ENCODE assay signal across 34 cellular contexts in the genomic region with DNA sequence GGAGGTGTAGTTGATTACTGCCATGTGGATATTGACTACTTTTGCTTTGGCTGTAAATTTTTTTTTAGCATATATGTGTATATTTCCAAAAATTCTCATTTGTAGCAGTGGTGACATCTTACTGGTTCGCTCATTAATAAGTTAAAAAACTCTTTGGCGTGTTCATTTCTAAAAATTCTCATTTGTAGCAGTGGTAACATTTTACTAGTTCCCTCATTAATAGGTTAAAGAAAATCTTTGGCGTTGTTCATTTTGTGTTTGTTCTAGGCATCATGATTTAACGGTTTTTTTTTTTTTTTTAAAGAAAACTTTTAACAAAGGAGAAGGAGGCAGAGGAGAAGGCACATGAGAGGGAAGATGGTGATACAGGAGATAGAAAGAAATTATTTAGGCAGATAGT. TPM values are rescaled to one million over a fixed set of nuclear protein-coding genes. Genes with fewer than 3 reads are reported as not detected.
"Had no signal": no experiment of that assay in that cellular context is flagged by ENCODE, and none has a peak within 500 bp of the region (broad histone marks: within the 10 kb centered on the region; RNA-seq: fewer than 3 reads in every experiment).

No MANE protein-coding gene starts in this region.

- H3K27ac Mint-ChIP-seq: activated CD4-positive, alpha-beta memory T cell treated with anti-CD3 and anti-CD28 coated beads, Interleukin-2, amount 10 ng/mL, durations not matched to agents 7 days and 5 days; activated CD4-positive, alpha-beta T cell treated with anti-CD3 and anti-CD28 coated beads for 36 hours; activated CD4-positive, alpha-beta T cell treated with anti-CD3 and anti-CD28 coated beads, Interleukin-2, amount 10 ng/mL, durations not matched to agents 24 days and 14 days; activated naive CD4-positive, alpha-beta T cell treated with anti-CD3 and anti-CD28 coated beads, Interleukin-2, amount 10 ng/mL, durations not matched to agents 7 days and 5 days; activated naive CD4-positive, alpha-beta T cell treated with anti-CD3 and anti-CD28 coated beads, Interleukin-2, amount 50 U/mL, for 72 hours; activated naive CD8-positive, alpha-beta T cell treated with anti-CD3 and anti-CD28 coated beads, Interleukin-2, amount 10 ng/mL, durations not matched to agents 7 days and 5 days; activated T-cell treated with anti-CD3 and anti-CD28 coated beads, Interleukin-2, amount 50 U/mL, for 24 hours; activated T-cell treated with anti-CD3 and anti-CD28 coated beads, Interleukin-2, amount 50 U/mL, for 72 hours; brain; T-helper 17 cell; T-helper 2 cell treated with Interferon-gamma antibody and Interleukin-4, amounts not matched to agents 5 μg/mL and 100 μg/mL, for 36 hours had no signal

- H3K36me3 Mint-ChIP-seq: activated naive CD4-positive, alpha-beta T cell treated with anti-CD3 and anti-CD28 coated beads, Interleukin-2, amount 10 ng/mL, durations not matched to agents 7 days and 5 days; activated naive CD4-positive, alpha-beta T cell treated with anti-CD3 and anti-CD28 coated beads, Interleukin-2, amount 50 U/mL, for 72 hours; activated naive CD8-positive, alpha-beta T cell treated with anti-CD3 and anti-CD28 coated beads, Interleukin-2, amount 10 ng/mL, durations not matched to agents 7 days and 5 days; brain had no signal

- H3K27me3 ChIP-seq: ascending aorta, breast epithelium, cardiac muscle cell, colonic mucosa, esophagus squamous epithelium, gastroesophageal sphincter had no signal

- H3K27me3 Mint-ChIP-seq: activated CD4-positive, alpha-beta memory T cell treated with anti-CD3 and anti-CD28 coated beads, Interleukin-2, amount 10 ng/mL, durations not matched to agents 7 days and 5 days; activated CD4-positive, alpha-beta T cell treated with anti-CD3 and anti-CD28 coated beads, Interleukin-2, amount 10 ng/mL, durations not matched to agents 24 days and 14 days; activated naive CD4-positive, alpha-beta T cell treated with anti-CD3 and anti-CD28 coated beads, Interleukin-2, amount 10 ng/mL, durations not matched to agents 7 days and 5 days; activated naive CD8-positive, alpha-beta T cell treated with anti-CD3 and anti-CD28 coated beads, Interleukin-2, amount 10 ng/mL, durations not matched to agents 7 days and 5 days; activated T-cell treated with anti-CD3 and anti-CD28 coated beads, Interleukin-2, amount 50 U/mL, for 24 hours had no signal

- H3K9me3 Mint-ChIP-seq: activated naive CD8-positive, alpha-beta T cell treated with anti-CD3 and anti-CD28 coated beads, Interleukin-2, amount 10 ng/mL, durations not matched to agents 7 days and 5 days; brain; T-helper 2 cell treated with Interferon-gamma antibody and Interleukin-4, amounts not matched to agents 5 μg/mL and 100 μg/mL, for 36 hours had no signal

- H3K36me3 ChIP-seq: ascending aorta, breast epithelium, cardiac muscle cell, colonic mucosa, esophagus squamous epithelium, gastroesophageal sphincter, WERI-Rb-1 had no signal

- ATAC-seq: activated CD4-positive, alpha-beta T cell treated with anti-CD3 and anti-CD28 coated beads for 36 hours; activated naive CD4-positive, alpha-beta T cell treated with anti-CD3 and anti-CD28 coated beads, Interleukin-2, amount 50 U/mL, for 72 hours; activated T-cell treated with anti-CD3 and anti-CD28 coated beads, Interleukin-2, amount 50 U/mL, for 72 hours; gastroesophageal sphincter; T-helper 17 cell had no signal

- H3K4me3 Mint-ChIP-seq: activated CD4-positive, alpha-beta memory T cell treated with anti-CD3 and anti-CD28 coated beads, Interleukin-2, amount 10 ng/mL, durations not matched to agents 7 days and 5 days; activated CD4-positive, alpha-beta T cell treated with anti-CD3 and anti-CD28 coated beads for 36 hours; activated CD4-positive, alpha-beta T cell treated with anti-CD3 and anti-CD28 coated beads, Interleukin-2, amount 10 ng/mL, durations not matched to agents 24 days and 14 days; activated naive CD4-positive, alpha-beta T cell treated with anti-CD3 and anti-CD28 coated beads, Interleukin-2, amount 10 ng/mL, durations not matched to agents 7 days and 5 days; activated naive CD8-positive, alpha-beta T cell treated with anti-CD3 and anti-CD28 coated beads, Interleukin-2, amount 10 ng/mL, durations not matched to agents 7 days and 5 days; activated T-cell treated with anti-CD3 and anti-CD28 coated beads, Interleukin-2, amount 50 U/mL, for 24 hours; activated T-cell treated with anti-CD3 and anti-CD28 coated beads, Interleukin-2, amount 50 U/mL, for 72 hours; brain; T-helper 17 cell; T-helper 2 cell treated with Interferon-gamma antibody and Interleukin-4, amounts not matched to agents 5 μg/mL and 100 μg/mL, for 36 hours had no signal

- H3K4me1 Mint-ChIP-seq: activated CD4-positive, alpha-beta memory T cell treated with anti-CD3 and anti-CD28 coated beads, Interleukin-2, amount 10 ng/mL, durations not matched to agents 7 days and 5 days; activated CD4-positive, alpha-beta T cell treated with anti-CD3 and anti-CD28 coated beads for 36 hours; activated CD4-positive, alpha-beta T cell treated with anti-CD3 and anti-CD28 coated beads, Interleukin-2, amount 10 ng/mL, durations not matched to agents 24 days and 14 days; activated naive CD4-positive, alpha-beta T cell treated with anti-CD3 and anti-CD28 coated beads, Interleukin-2, amount 10 ng/mL, durations not matched to agents 7 days and 5 days; activated naive CD8-positive, alpha-beta T cell treated with anti-CD3 and anti-CD28 coated beads, Interleukin-2, amount 10 ng/mL, durations not matched to agents 7 days and 5 days; brain; T-helper 17 cell had no signal

- DNase-seq: activated CD4-positive, alpha-beta memory T cell treated with anti-CD3 and anti-CD28 coated beads, Interleukin-2, amount 10 ng/mL, durations not matched to agents 7 days and 5 days; activated CD4-positive, alpha-beta T cell treated with anti-CD3 and anti-CD28 coated beads for 36 hours; activated CD4-positive, alpha-beta T cell treated with anti-CD3 and anti-CD28 coated beads, Interleukin-2, amount 10 ng/mL, durations not matched to agents 24 days and 14 days; activated CD4-positive, alpha-beta T cell treated with anti-CD3 and anti-CD28 coated beads, Interleukin-2, amount 50 U/mL, for 4 hours; activated CD4-positive, CD25-positive, alpha-beta regulatory T cell; activated CD4-positive, CD25-positive, alpha-beta regulatory T cell treated with anti-CD3 and anti-CD28 coated beads, Interleukin-2, amount 50 U/mL, for 72 hours; activated CD8-positive, alpha-beta memory T cell treated with anti-CD3 and anti-CD28 coated beads, Interleukin-2, amount 50 U/mL, for 48 hours; activated gamma-delta T cell; activated naive CD4-positive, alpha-beta T cell; activated naive CD4-positive, alpha-beta T cell treated with anti-CD3 and anti-CD28 coated beads, Interleukin-2, amount 10 ng/mL, durations not matched to agents 7 days and 5 days; activated naive CD8-positive, alpha-beta T cell treated with anti-CD3 and anti-CD28 coated beads, Interleukin-2, amount 10 ng/mL, durations not matched to agents 7 days and 5 days; activated T-cell treated with anti-CD3 and anti-CD28 coated beads for 4 hours; activated T-cell treated with anti-CD3 and anti-CD28 coated beads, Interleukin-2, amount 50 U/mL, for 24 hours; activated T-cell treated with anti-CD3 and anti-CD28 coated beads, Interleukin-2, amount 50 U/mL, for 72 hours; central memory CD4-positive, alpha-beta T cell; cerebellar nuclear complex; colonic mucosa; effector CD8-positive, alpha-beta T cell; esophagus squamous epithelium; foreskin melanocyte; T-helper 1 cell; T-helper 17 cell; T1000; WERI-Rb-1 had no signal

- H3K27ac ChIP-seq: ascending aorta, breast epithelium, cardiac muscle cell, colonic mucosa, epithelial cell of prostate, esophagus squamous epithelium, gastroesophageal sphincter, WERI-Rb-1 had no signal

- H3K4me3 ChIP-seq: ascending aorta, breast epithelium, cardiac muscle cell, colonic mucosa, esophagus squamous epithelium, gastroesophageal sphincter had no signal

- H3K4me1 ChIP-seq: ascending aorta, breast epithelium, colonic mucosa, esophagus squamous epithelium, gastroesophageal sphincter had no signal

- H3K9me3 ChIP-seq: ascending aorta, breast epithelium, colonic mucosa, esophagus squamous epithelium, gastroesophageal sphincter had no signal

RNA-seq across cellular contexts. Expression of gene CACNB2, which starts 45.9 kb away (rescaled TPM):
- total RNA-seq: activated CD4-positive, alpha-beta memory T cell treated with anti-CD3 and anti-CD28 coated beads, Interleukin-2, amount 10 ng/mL, durations not matched to agents 7 days and 5 days; activated CD4-positive, alpha-beta T cell treated with anti-CD3 and anti-CD28 coated beads for 36 hours; activated CD4-positive, alpha-beta T cell treated with anti-CD3 and anti-CD28 coated beads, Interleukin-2, amount 10 ng/mL, durations not matched to agents 24 days and 14 days; activated naive CD4-positive, alpha-beta T cell treated with anti-CD3 and anti-CD28 coated beads, Interleukin-2, amount 50 U/mL, for 72 hours; activated naive CD8-positive, alpha-beta T cell treated with anti-CD3 and anti-CD28 coated beads, Interleukin-2, amount 10 ng/mL, durations not matched to agents 7 days and 5 days; activated T-cell treated with anti-CD3 and anti-CD28 coated beads, Interleukin-2, amount 50 U/mL, for 72 hours; endothelial cell of umbilical vein; glomerular endothelial cell; T-helper 17 cell had no signal
- polyA plus RNA-seq: endothelial cell of umbilical vein had no signal
